Comparison of ENCODE assay signal across 1 cellular context in genomic region chr10:13830385-13830784, GRCh38.
TF ChIP-seq lines count a peak whose summit lies in the region.

No MANE protein-coding gene starts in this region.

TF ChIP-seq in K562, 482 proteins besides CTCF, POLR2A, EP300 and RAD21:
- TF ChIP-seq ZNF717 (CRISPR knock-in tag; IDR thresholded peaks at IDR 0.05) (no peak), RNF219 (CRISPR knock-in tag; IDR thresholded peaks at IDR 0.05) (no peak), SMAD1 (IDR thresholded peaks at IDR 0.05; ENCODE audit: low read depth, low read length, partially characterized antibody) (no peak), HMG20A (CRISPR knock-in tag; conservative IDR thresholded peaks at IDR 0.05) (no peak)
